In the genomic region with DNA sequence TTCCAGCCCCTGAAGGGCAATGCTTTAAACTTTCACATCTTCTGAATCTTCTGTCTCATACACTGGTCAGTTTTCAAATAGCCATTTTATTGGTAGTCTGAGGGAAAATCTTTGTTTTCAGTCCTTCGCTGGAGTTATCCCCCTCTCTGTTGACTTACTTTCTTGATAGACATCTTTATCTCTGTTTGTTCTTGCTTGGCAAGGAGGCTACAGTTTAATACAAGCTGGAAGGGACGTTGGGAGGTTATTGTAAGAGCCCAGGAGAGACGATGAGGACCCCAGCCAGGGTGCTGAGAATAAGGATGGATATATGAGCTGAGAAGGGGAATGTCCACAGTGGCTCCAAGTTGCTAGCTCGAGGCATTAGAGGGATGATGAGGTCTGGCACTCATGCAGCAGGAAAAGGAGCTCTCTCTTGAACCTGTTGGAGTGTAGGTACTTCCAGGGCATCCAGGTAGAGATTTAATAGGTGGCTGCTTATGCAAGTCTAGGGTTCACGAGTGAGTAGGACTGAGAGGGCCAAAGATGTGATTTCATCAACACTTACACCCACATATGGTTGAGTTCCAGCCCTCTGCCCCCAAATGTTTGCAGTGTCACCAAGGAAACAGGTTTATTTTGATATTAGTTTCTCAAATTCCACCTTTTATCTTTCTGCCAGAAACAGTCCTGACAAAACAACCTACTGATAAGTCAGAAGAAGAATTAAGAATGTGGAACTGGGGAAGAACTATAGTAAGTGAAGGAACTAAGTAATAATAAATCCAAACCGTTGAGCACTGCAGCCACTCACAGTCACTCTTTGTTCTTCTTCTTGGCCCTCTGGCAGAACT, we compare ENCODE assay signal across 21 cellular contexts.
"Had no signal": no experiment of that assay in that cellular context is flagged by ENCODE, and none has a peak within 500 bp of the region (broad histone marks: within the 10 kb centered on the region; RNA-seq: fewer than 3 reads in every experiment).

No MANE protein-coding gene starts in this region.

- H3K4me1 ChIP-seq: colonic mucosa, esophagus muscularis mucosa, foreskin keratinocyte, gastroesophageal sphincter, heart left ventricle, parathyroid adenoma, spleen, tibial nerve, upper lobe of left lung, uterus had no signal

- H3K27ac ChIP-seq: colonic mucosa, esophagus muscularis mucosa, foreskin keratinocyte, gastroesophageal sphincter, heart left ventricle, hepatocyte, parathyroid adenoma, skin epidermis, spleen, thoracic aorta, tibial nerve, upper lobe of left lung, uterus had no signal

- H3K4me3 ChIP-seq: colonic mucosa, esophagus muscularis mucosa, gastroesophageal sphincter, heart left ventricle, hepatocyte, lung, skin epidermis, spleen, thoracic aorta, tibial nerve, upper lobe of left lung, uterus had no signal

- H3K27me3 ChIP-seq: colonic mucosa, foreskin keratinocyte, hepatocyte, spleen, tibial nerve, upper lobe of left lung, uterus had no signal

- ATAC-seq: foreskin keratinocyte; gastroesophageal sphincter; heart left ventricle; left ventricle myocardium superior; natural killer cell; stimulated activated naive B cell treated with anti-CD40 and anti-IgM and Interleukin-4, amounts not matched to agents 10 μg/mL and 1 μg/mL and 100 μg/mL, for 72 hours had no signal

- H3K36me3 ChIP-seq: colonic mucosa, esophagus muscularis mucosa, gastroesophageal sphincter, heart left ventricle, spleen, thoracic aorta, tibial nerve, upper lobe of left lung, uterus had no signal

- DNase-seq: colonic mucosa; effector memory CD4-positive, alpha-beta T cell; foreskin keratinocyte; heart left ventricle; kidney; left ventricle myocardium superior; natural killer cell; occipital lobe; spleen; stimulated activated CD4-positive, alpha-beta T cell treated with anti-CD3 and anti-CD28 coated beads, Interleukin-2, amount 100 ng/mL, for 48 hours; stimulated activated naive B cell treated with anti-CD40 and anti-IgM and Interleukin-4, amounts not matched to agents 10 μg/mL and 1 μg/mL and 100 μg/mL, for 72 hours; upper lobe of left lung; uterus had no signal

- H3K9me3 ChIP-seq: colonic mucosa, thoracic aorta, upper lobe of left lung, uterus had no signal
